In genomic region chr1:1826356-1827088, GRCh38 we compare ENCODE assay signal across 11 cellular contexts. TPM values are rescaled to one million over a fixed set of nuclear protein-coding genes. Genes with fewer than 3 reads are reported as not detected.
DNase-seq lines count a peak whose midpoint lies in the region; ATAC-seq and TF ChIP-seq lines count a peak whose summit lies in the region.
"Had no signal": no experiment of that assay in that cellular context is flagged by ENCODE, and none has a peak within 500 bp of the region (broad histone marks: within the 10 kb centered on the region; RNA-seq: fewer than 3 reads in every experiment).

No MANE protein-coding gene starts in this region.

- no peaks in the 10 kb centered on the region for H3K9me2 ChIP-seq in hepatocyte (replicated peaks; ENCODE audit: insufficient read depth)

- H3K27ac Mint-ChIP-seq in activated naive CD4-positive, alpha-beta T cell treated with anti-CD3 and anti-CD28 coated beads for 36 hours: peak overlapping the region; percentile 24
- peak overlapping the region; percentile 1 to 27 for H3K27ac Mint-ChIP-seq in T-cell
- peak overlapping the region; percentile 23 for H3K27ac Mint-ChIP-seq in stimulated activated effector memory CD8-positive, alpha-beta T cell treated with anti-CD3 and anti-CD28 coated beads, Interleukin-12 subunit alpha, Interleukin-12 subunit beta, amount 100 ng/mL, for 72 hours

- peak overlapping the region; percentile 41 for H3K4me2 ChIP-seq in hepatocyte

- peaks cover 19% of the 10 kb centered on the region for H3K4me1 ChIP-seq in hepatocyte (ENCODE audit: insufficient read depth)

- H3K9me3 Mint-ChIP-seq in activated naive CD4-positive, alpha-beta T cell treated with anti-CD3 and anti-CD28 coated beads for 36 hours: no peaks in the 10 kb centered on the region
- H3K9me3 Mint-ChIP-seq in T-cell: no peaks in the 10 kb centered on the region
- H3K9me3 Mint-ChIP-seq in stimulated activated effector memory CD8-positive, alpha-beta T cell treated with anti-CD3 and anti-CD28 coated beads, Interleukin-12 subunit alpha, Interleukin-12 subunit beta, amount 100 ng/mL, for 72 hours: no peaks in the 10 kb centered on the region

- no peak for ATAC-seq in T-cell (replicated peaks in 1 of 4)
- peak; percentile 48 for ATAC-seq in stimulated activated effector memory CD8-positive, alpha-beta T cell treated with anti-CD3 and anti-CD28 coated beads, Interleukin-12 subunit alpha, Interleukin-12 subunit beta, amount 100 ng/mL, for 72 hours
- no peak for ATAC-seq in GM19351 (IDR thresholded peaks at IDR 0.05; ENCODE audit: unreplicated experiment)

- H3K27ac ChIP-seq in hepatocyte: peak overlapping the region; percentile 61

- DNase-seq in activated naive CD4-positive, alpha-beta T cell treated with anti-CD3 and anti-CD28 coated beads for 36 hours: no peak
- DNase-seq in activated naive CD4-positive, alpha-beta T cell (lab: John Stamatoyannopoulos, UW): no peak
- no peak for DNase-seq in T-cell
- DNase-seq in hepatocyte (ENCODE audit: low spot score): no peak
- no peak for DNase-seq in stimulated activated effector memory CD8-positive, alpha-beta T cell treated with anti-CD3 and anti-CD28 coated beads, Interleukin-12 subunit alpha, Interleukin-12 subunit beta, amount 100 ng/mL, for 72 hours (ENCODE audit: low spot score in 2 of 2)
- DNase-seq in islet precursor cell: no peak
- no peak for DNase-seq in NCI-H2227 (lab: John Stamatoyannopoulos, UW; ENCODE audit: unreplicated experiment)
- DNase-seq: activated CD4-positive, alpha-beta T cell treated with anti-CD3 and anti-CD28 coated beads for 1 hour; NCI-H2107; stimulated activated CD8-positive, alpha-beta memory T cell treated with anti-CD3 and anti-CD28 coated beads, Interleukin-4, amount 100 ng/mL, for 48 hours had no signal

- H3K9me3 ChIP-seq in hepatocyte (ENCODE audit: low read depth): no peaks in the 10 kb centered on the region

- peaks cover 62% of the 10 kb centered on the region for H4K20me1 ChIP-seq in hepatocyte (ENCODE audit: insufficient read depth, poor library complexity, severe bottlenecking)

- WGBS in hepatocyte (ENCODE audit: low lambda C conversion rate, missing lambda C conversion rate): 80% methylated on average over 9 of the region's 9 CpGs

- H3K4me3 Mint-ChIP-seq in activated naive CD4-positive, alpha-beta T cell treated with anti-CD3 and anti-CD28 coated beads for 36 hours: no peak overlapping the region
- H3K4me3 Mint-ChIP-seq in T-cell: no peak overlapping the region
- H3K4me3 Mint-ChIP-seq in stimulated activated effector memory CD8-positive, alpha-beta T cell treated with anti-CD3 and anti-CD28 coated beads, Interleukin-12 subunit alpha, Interleukin-12 subunit beta, amount 100 ng/mL, for 72 hours: peak overlapping the region; percentile 13

- no peaks in the 10 kb centered on the region for H3K27me3 Mint-ChIP-seq in activated naive CD4-positive, alpha-beta T cell treated with anti-CD3 and anti-CD28 coated beads for 36 hours (ENCODE audit: low read depth)
- no peaks in the 10 kb centered on the region for H3K27me3 Mint-ChIP-seq in T-cell

- peaks cover 15% of the 10 kb centered on the region for H3K36me3 Mint-ChIP-seq in activated naive CD4-positive, alpha-beta T cell treated with anti-CD3 and anti-CD28 coated beads for 36 hours (ENCODE audit: low read depth)
- H3K36me3 Mint-ChIP-seq in T-cell: peaks cover 13% of the 10 kb centered on the region
- H3K36me3 Mint-ChIP-seq in stimulated activated effector memory CD8-positive, alpha-beta T cell treated with anti-CD3 and anti-CD28 coated beads, Interleukin-12 subunit alpha, Interleukin-12 subunit beta, amount 100 ng/mL, for 72 hours: peaks cover 88% of the 10 kb centered on the region

- peaks cover 100% of the 10 kb centered on the region for H3K79me2 ChIP-seq in hepatocyte

- H3K27me3 ChIP-seq in hepatocyte: no peaks in the 10 kb centered on the region

- intact Hi-C loops in activated naive CD4-positive, alpha-beta T cell treated with anti-CD3 and anti-CD28 coated beads for 36 hours (cut with micrococcal nuclease): loop anchor here (5.0 kb wide), 1 partner anchor 66 kb away; the partner anchor contains the start of gene GNB1

- POLR2A ChIA-PET in T-cell (lab: Charles Lee): interaction anchor here in 1 of 2 donors (0.5 kb wide), 1 partner anchor 58 kb away, joined by 3 read pairs; no protein-coding TSS in a partner anchor

- H3K36me3 ChIP-seq in hepatocyte (replicated peaks; ENCODE audit: insufficient read depth, low read depth): no peaks in the 10 kb centered on the region

- no peak for TF ChIP-seq CTCF in hepatocyte (IDR thresholded peaks at IDR 0.05; ENCODE audit: poor library complexity)

- H2AFZ ChIP-seq in hepatocyte: no peak overlapping the region

- CTCF ChIA-PET in activated naive CD4-positive, alpha-beta T cell treated with anti-CD3 and anti-CD28 coated beads for 36 hours (lab: Charles Lee): no interaction called here
- CTCF ChIA-PET in T-cell (lab: Charles Lee): no interaction called here

- H3K4me1 Mint-ChIP-seq in activated naive CD4-positive, alpha-beta T cell treated with anti-CD3 and anti-CD28 coated beads for 36 hours (ENCODE audit: low read depth): peaks cover 37% of the 10 kb centered on the region
- H3K4me1 Mint-ChIP-seq in T-cell: peaks cover 6 to 45% (median 41%) of the 10 kb centered on the region in 3 donors
- peaks cover 44% of the 10 kb centered on the region for H3K4me1 Mint-ChIP-seq in stimulated activated effector memory CD8-positive, alpha-beta T cell treated with anti-CD3 and anti-CD28 coated beads, Interleukin-12 subunit alpha, Interleukin-12 subunit beta, amount 100 ng/mL, for 72 hours

- no peak overlapping the region for H3K4me3 ChIP-seq in hepatocyte

RNA-seq across cellular contexts. Expression of gene NADK, which starts 48.3 kb away (rescaled TPM):
- 10 to 100 TPM; 42.1 to 43.6 TPM for total RNA-seq in activated naive CD4-positive, alpha-beta T cell treated with anti-CD3 and anti-CD28 coated beads for 36 hours
- total RNA-seq in T-cell (10 to 100 TPM; 45.6 to 68.2 (median 58.0) TPM), hepatocyte (46.9 and 67.5 TPM in 2 replicates)
- 57.3 and 68.2 TPM in 2 replicates for polyA plus RNA-seq in hepatocyte
